In the genomic region with DNA sequence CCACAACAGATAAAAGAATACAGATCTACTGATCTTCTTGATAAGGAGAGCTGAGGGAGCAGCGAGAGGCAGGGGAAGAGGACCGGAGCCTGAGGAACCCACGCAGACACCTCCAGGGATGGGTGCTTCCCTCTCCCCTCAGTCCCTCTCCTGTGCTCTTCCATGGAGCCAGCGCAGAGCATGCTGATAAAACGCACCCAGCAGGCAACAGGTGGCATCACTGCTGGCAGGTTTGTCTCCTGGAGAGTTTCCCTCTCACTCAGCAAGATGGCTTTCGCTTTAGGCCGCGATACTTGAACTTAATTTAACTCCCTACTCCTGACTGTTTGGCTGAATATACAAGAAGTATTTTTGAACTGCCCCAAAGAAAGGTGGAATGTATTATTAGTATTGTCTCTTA, we compare ENCODE assay signal across 27 cellular contexts.
A peak's percentile ranks its signal among the peaks of the same experiment; 100 is the strongest.
DNase-seq lines count a peak whose midpoint lies in the region; ATAC-seq and TF ChIP-seq lines count a peak whose summit lies in the region.
"Had no signal": no experiment of that assay in that cellular context is flagged by ENCODE, and none has a peak within 500 bp of the region (broad histone marks: within the 10 kb centered on the region; RNA-seq: fewer than 3 reads in every experiment).

No MANE protein-coding gene starts in this region.

- H3K36me3 Mint-ChIP-seq in naive B cell: peaks cover 52 to 63% of the 10 kb centered on the region in 2 donors
- H3K36me3 Mint-ChIP-seq: CD8-positive, alpha-beta T cell had no signal

- H3K36me3 ChIP-seq in HEK293 (ENCODE audit: control insufficient read depth in 2 of 2, insufficient read depth in 1 of 2, low read length in 2 of 2): no peaks in the 10 kb centered on the region

- no peaks in the 10 kb centered on the region for H3K27me3 Mint-ChIP-seq in naive B cell

- H3K4me3 ChIP-seq in HEK293 (ENCODE audit: low read depth, low read length): no peak overlapping the region
- H3K4me3 ChIP-seq: PC-9 had no signal

- H3K9me3 Mint-ChIP-seq in naive B cell: peaks cover 0 to 3% (median 0%) of the 10 kb centered on the region in 7 donors
- H3K9me3 Mint-ChIP-seq: CD8-positive, alpha-beta T cell; HFFc6 had no signal

- H3K27ac Mint-ChIP-seq in naive B cell: peak overlapping the region in 5 of 6 donors; percentile 5 to 48 (median 45)
- H3K27ac Mint-ChIP-seq: CD8-positive, alpha-beta T cell had no signal

- DNase-seq in RPMI8226 (peak; percentile 37), naive B cell (no peak), GM13976 (ENCODE audit: low spot score) (no peak)
- DNase-seq in activated CD4-positive, alpha-beta T cell treated with anti-CD3 and anti-CD28 coated beads for 48 hours: no peak
- DNase-seq: CD8-positive, alpha-beta T cell; DMS 273 treated with DMSO at 0.1 percent for 48 hours; DMS79; EL; GF-D8; H7; HFFc6; NCI-H1092; NCI-H1417 treated with DMSO at 0.1 percent for 48 hours; NCI-H1694 treated with DMSO at 0.1 percent for 48 hours; NCI-H2081; NCI-H2171 treated with DMSO at 0.1 percent for 48 hours; NCI-H446; NCI-H524 treated with DMSO at 0.1 percent for 48 hours; NCI-H774; PC-9; SHP77; T-helper 1 cell had no signal

- no peak overlapping the region for H3K4me3 Mint-ChIP-seq in naive B cell
- H3K4me3 Mint-ChIP-seq: CD8-positive, alpha-beta T cell; HFFc6 had no signal

- TF ChIP-seq CTCF in HEK293 (tag by site-specific recombination; IDR thresholded peaks at IDR 0.05) (no peak), GM13976 (IDR thresholded peaks at IDR 0.05; ENCODE audit: borderline replicate concordance, control extremely low read depth, extremely low read depth, insufficient read depth, missing control alignments) (no peak)

- H3K27ac ChIP-seq in HEK293 (ENCODE audit: extremely low read depth, low read depth, low read length): no peak overlapping the region
- H3K27ac ChIP-seq: C4-2B, HL-60, PC-9 had no signal

- H3K4me1 Mint-ChIP-seq in naive B cell: peaks cover 2 to 27% (median 24%) of the 10 kb centered on the region in 3 donors

- H3K4me1 ChIP-seq in HEK293 (ENCODE audit: control insufficient read depth, insufficient read depth, low read length): no peaks in the 10 kb centered on the region

- ATAC-seq in naive B cell (ENCODE audit: low read depth in 2 of 2): no peak
- ATAC-seq in GM19397 (IDR thresholded peaks at IDR 0.05; ENCODE audit: unreplicated experiment): no peak
- ATAC-seq in HG03442 (IDR thresholded peaks at IDR 0.05; ENCODE audit: unreplicated experiment): no peak
- ATAC-seq: CD8-positive, alpha-beta T cell had no signal

- H3K9me3 ChIP-seq in HEK293 (ENCODE audit: control insufficient read depth, insufficient read depth, low read depth, low read length): no peaks in the 10 kb centered on the region

- POLR2A ChIA-PET in HEK293 (lab: Yijun Ruan, JAX): no interaction called here

- CTCF ChIA-PET in HEK293 (lab: Yijun Ruan, JAX): interaction anchor here (0.6 kb wide), 1 partner anchor 88 kb away, joined by 3 read pairs; no protein-coding TSS in a partner anchor

- in situ Hi-C loops in GM13976 (cut with MboI; ENCODE audit: low sequenced_read_pairs, unreplicated experiment): no loop called here

TF ChIP-seq in HEK293, 187 proteins besides CTCF, POLR2A, EP300 and RAD21:
- TF ChIP-seq SCRT2 (tag by site-specific recombination; IDR thresholded peaks at IDR 0.05): peak; percentile 61
- TF ChIP-seq, protein P1, sequence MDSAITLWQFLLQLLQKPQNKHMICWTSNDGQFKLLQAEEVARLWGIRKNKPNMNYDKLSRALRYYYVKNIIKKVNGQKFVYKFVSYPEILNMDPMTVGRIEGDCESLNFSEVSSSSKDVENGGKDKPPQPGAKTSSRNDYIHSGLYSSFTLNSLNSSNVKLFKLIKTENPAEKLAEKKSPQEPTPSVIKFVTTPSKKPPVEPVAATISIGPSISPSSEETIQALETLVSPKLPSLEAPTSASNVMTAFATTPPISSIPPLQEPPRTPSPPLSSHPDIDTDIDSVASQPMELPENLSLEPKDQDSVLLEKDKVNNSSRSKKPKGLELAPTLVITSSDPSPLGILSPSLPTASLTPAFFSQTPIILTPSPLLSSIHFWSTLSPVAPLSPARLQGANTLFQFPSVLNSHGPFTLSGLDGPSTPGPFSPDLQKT (IDR thresholded peaks at IDR 0.05; ENCODE audit: borderline replicate concordance, low read depth, low read length): no peak
- TF ChIP-seq ZNF341 (tag by site-specific recombination; IDR thresholded peaks at IDR 0.05; ENCODE audit: low read depth): no peak
- TF ChIP-seq KLF9 (tag by site-specific recombination; IDR thresholded peaks at IDR 0.05; ENCODE audit: low read depth): no peak
- TF ChIP-seq, protein P2, sequence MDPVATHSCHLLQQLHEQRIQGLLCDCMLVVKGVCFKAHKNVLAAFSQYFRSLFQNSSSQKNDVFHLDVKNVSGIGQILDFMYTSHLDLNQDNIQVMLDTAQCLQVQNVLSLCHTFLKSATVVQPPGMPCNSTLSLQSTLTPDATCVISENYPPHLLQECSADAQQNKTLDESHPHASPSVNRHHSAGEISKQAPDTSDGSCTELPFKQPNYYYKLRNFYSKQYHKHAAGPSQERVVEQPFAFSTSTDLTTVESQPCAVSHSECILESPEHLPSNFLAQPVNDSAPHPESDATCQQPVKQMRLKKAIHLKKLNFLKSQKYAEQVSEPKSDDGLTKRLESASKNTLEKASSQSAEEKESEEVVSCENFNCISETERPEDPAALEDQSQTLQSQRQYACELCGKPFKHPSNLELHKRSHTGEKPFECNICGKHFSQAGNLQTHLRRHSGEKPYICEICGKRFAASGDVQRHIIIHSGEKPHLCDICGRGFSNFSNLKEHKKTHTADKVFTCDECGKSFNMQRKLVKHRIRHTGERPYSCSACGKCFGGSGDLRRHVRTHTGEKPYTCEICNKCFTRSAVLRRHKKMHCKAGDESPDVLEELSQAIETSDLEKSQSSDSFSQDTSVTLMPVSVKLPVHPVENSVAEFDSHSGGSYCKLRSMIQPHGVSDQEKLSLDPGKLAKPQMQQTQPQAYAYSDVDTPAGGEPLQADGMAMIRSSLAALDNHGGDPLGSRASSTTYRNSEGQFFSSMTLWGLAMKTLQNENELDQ (tag by site-specific recombination; IDR thresholded peaks at IDR 0.05; ENCODE audit: low read depth): no peak
- TF ChIP-seq ZNF211 (tag by site-specific recombination; IDR thresholded peaks at IDR 0.05; ENCODE audit: low read depth): no peak
- TF ChIP-seq TRIM28 (IDR thresholded peaks at IDR 0.05; ENCODE audit: borderline replicate concordance, low read length): no peak
- TF ChIP-seq, protein P3, sequence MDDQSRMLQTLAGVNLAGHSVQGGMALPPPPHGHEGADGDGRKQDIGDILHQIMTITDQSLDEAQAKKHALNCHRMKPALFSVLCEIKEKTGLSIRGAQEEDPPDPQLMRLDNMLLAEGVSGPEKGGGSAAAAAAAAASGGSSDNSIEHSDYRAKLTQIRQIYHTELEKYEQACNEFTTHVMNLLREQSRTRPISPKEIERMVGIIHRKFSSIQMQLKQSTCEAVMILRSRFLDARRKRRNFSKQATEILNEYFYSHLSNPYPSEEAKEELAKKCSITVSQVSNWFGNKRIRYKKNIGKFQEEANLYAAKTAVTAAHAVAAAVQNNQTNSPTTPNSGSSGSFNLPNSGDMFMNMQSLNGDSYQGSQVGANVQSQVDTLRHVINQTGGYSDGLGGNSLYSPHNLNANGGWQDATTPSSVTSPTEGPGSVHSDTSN (CRISPR knock-in tag; IDR thresholded peaks at IDR 0.05): no peak
